ENCODE assay signal across 13 cellular contexts in the genomic region with DNA sequence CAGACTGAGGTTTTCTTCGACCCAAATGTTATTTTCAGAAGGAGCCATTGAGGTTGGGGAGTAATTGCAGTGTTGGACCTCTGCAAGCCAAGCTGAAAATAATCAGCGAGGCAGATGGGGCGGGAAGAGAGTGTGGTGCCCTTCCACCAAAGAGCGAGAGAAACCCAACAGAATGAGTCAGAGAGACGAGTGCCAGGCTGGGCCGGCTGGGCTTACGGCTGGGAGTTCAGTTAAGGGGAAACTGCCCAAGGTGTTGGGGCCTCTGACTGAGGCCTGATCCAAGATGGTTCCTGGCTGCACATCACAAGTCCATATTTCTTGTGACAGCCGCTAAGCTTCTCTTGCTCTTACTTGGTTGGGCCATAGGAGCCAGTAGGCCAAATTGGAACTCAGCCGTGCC. TPM values are rescaled to one million over a fixed set of nuclear protein-coding genes. Genes with fewer than 3 reads are reported as not detected.
DNase-seq lines count a peak whose midpoint lies in the region; ATAC-seq and TF ChIP-seq lines count a peak whose summit lies in the region.
"Had no signal": no experiment of that assay in that cellular context is flagged by ENCODE, and none has a peak within 500 bp of the region (broad histone marks: within the 10 kb centered on the region; RNA-seq: fewer than 3 reads in every experiment).

No MANE protein-coding gene starts in this region.

- H3K4me1 ChIP-seq in H9 (ENCODE audit: insufficient read depth, low read length) = peaks cover 5% of the 10 kb centered on the region

- peaks cover 8% of the 10 kb centered on the region for H3K23me2 ChIP-seq in H9 (ENCODE audit: insufficient read length, low read depth, low read length, poor library complexity, severe bottlenecking)

- no peaks in the 10 kb centered on the region for H3K9me3 Mint-ChIP-seq in chondrocyte (ENCODE audit: low read depth)
- no peaks in the 10 kb centered on the region for H3K9me3 Mint-ChIP-seq in osteocyte (ENCODE audit: unreplicated experiment)
- no peaks in the 10 kb centered on the region; a peak in 1 of 5 replicates for H3K9me3 Mint-ChIP-seq in H9
- H3K9me3 Mint-ChIP-seq in activated T-helper 2 cell treated with anti-CD3 and anti-CD28 coated beads, Interferon-gamma antibody, Interleukin-2, Interleukin-4, amounts not matched to agents 10 μg/mL and 5 μg/mL and 100 μg/mL, durations not matched to agents 14 hours and 24 hours and 36 hours = no peaks in the 10 kb centered on the region
- H3K9me3 Mint-ChIP-seq: activated T-helper 1 cell treated with anti-CD3 and anti-CD28 coated beads, Interleukin-12 subunit alpha, Interleukin-12 subunit beta, Interleukin-2, Interleukin-4 antibody, amounts not matched to agents 30 ng/mL and 10 ng/mL and 1 ng/mL, durations not matched to agents 14 hours and 24 hours and 36 hours had no signal

- H2BK20ac ChIP-seq in H9 (ENCODE audit: low read depth, low read length, poor library complexity, severe bottlenecking) = no peak overlapping the region

- peak overlapping the region; percentile 83 for H3K27ac Mint-ChIP-seq in chondrocyte (ENCODE audit: unreplicated experiment)
- H3K27ac Mint-ChIP-seq in osteocyte (ENCODE audit: unreplicated experiment) = peak overlapping the region; percentile 61
- H3K27ac Mint-ChIP-seq in H9 = 0 out of 7 replicates have a peak overlapping the region, but pooled peaks of 1 of the 3 experiments have one; percentile 41
- no peak overlapping the region for H3K27ac Mint-ChIP-seq in activated T-helper 2 cell treated with anti-CD3 and anti-CD28 coated beads, Interferon-gamma antibody, Interleukin-2, Interleukin-4, amounts not matched to agents 10 μg/mL and 5 μg/mL and 100 μg/mL, durations not matched to agents 14 hours and 24 hours and 36 hours
- H3K27ac Mint-ChIP-seq: activated T-helper 1 cell treated with anti-CD3 and anti-CD28 coated beads, Interleukin-12 subunit alpha, Interleukin-12 subunit beta, Interleukin-2, Interleukin-4 antibody, amounts not matched to agents 30 ng/mL and 10 ng/mL and 1 ng/mL, durations not matched to agents 14 hours and 24 hours and 36 hours had no signal

- no peaks in the 10 kb centered on the region for H3K79me1 ChIP-seq in H9 (ENCODE audit: insufficient read depth, low read depth, low read length, poor library complexity, severe bottlenecking)

- H2AFZ ChIP-seq in H9 (ENCODE audit: low read length) = no peak overlapping the region

- no peaks in the 10 kb centered on the region for H4K20me1 ChIP-seq in H9 (ENCODE audit: control insufficient read depth, insufficient read depth, insufficient read length)

- no peak overlapping the region for H2AK5ac ChIP-seq in H9 (ENCODE audit: insufficient read length, low read length)

- no peak overlapping the region for H4K91ac ChIP-seq in H9 (ENCODE audit: insufficient read length, low read depth, low read length)

- no peaks in the 10 kb centered on the region for H3K27me3 ChIP-seq in H9 (ENCODE audit: insufficient read depth, low read length)
- H3K27me3 ChIP-seq: ascending aorta, dorsolateral prefrontal cortex, SJSA1 had no signal

- WGBS in H9 (ENCODE audit: extremely low coverage, insufficient read length, low lambda C conversion rate) = no CpG with 5 or more reads among the region's 9 CpGs

- H3K27me3 Mint-ChIP-seq in chondrocyte (ENCODE audit: low read depth) (no peaks in the 10 kb centered on the region), osteocyte (ENCODE audit: unreplicated experiment) (no peaks in the 10 kb centered on the region), H9 (ENCODE audit: low read depth) (peaks cover 5% of the 10 kb centered on the region)
- H3K27me3 Mint-ChIP-seq in activated T-helper 2 cell treated with anti-CD3 and anti-CD28 coated beads, Interferon-gamma antibody, Interleukin-2, Interleukin-4, amounts not matched to agents 10 μg/mL and 5 μg/mL and 100 μg/mL, durations not matched to agents 14 hours and 24 hours and 36 hours (ENCODE audit: low read depth) = peaks cover under 1% of the 10 kb centered on the region

- H3K56ac ChIP-seq in H9 (ENCODE audit: insufficient read length, low read depth, low read length) = no peak overlapping the region

- no peak for ATAC-seq in GM21423 (IDR thresholded peaks at IDR 0.05; ENCODE audit: unreplicated experiment)
- ATAC-seq in HG03039 (IDR thresholded peaks at IDR 0.05; ENCODE audit: unreplicated experiment) = no peak

- H3K9me3 ChIP-seq in H9 (ENCODE audit: control insufficient read depth, low read depth, low read length) = no peaks in the 10 kb centered on the region
- H3K9me3 ChIP-seq: ascending aorta, SJSA1 had no signal

- no peak overlapping the region for H4K8ac ChIP-seq in H9 (replicated peaks; ENCODE audit: insufficient read length, low read depth, low read length)

- no peak overlapping the region for H3K9ac ChIP-seq in H9 (ENCODE audit: extremely low read depth, insufficient read length, low read length)

- no peak overlapping the region for H3K14ac ChIP-seq in H9 (ENCODE audit: insufficient read depth, low read length)

- TF ChIP-seq CTCF in chondrocyte (IDR thresholded peaks at IDR 0.05) (no peak), osteocyte (IDR thresholded peaks at IDR 0.05) (no peak), H9 (conservative IDR thresholded peaks at IDR 0.05) (no peak)

- no peak overlapping the region for H2BK120ac ChIP-seq in H9 (ENCODE audit: low read depth, low read length, poor library complexity, severe bottlenecking)

- no peak overlapping the region for H3K23ac ChIP-seq in H9 (ENCODE audit: insufficient read length, low read depth, low read length)

- H3K4me1 Mint-ChIP-seq in chondrocyte (ENCODE audit: low read depth) = peaks cover 73% of the 10 kb centered on the region
- H3K4me1 Mint-ChIP-seq in osteocyte (ENCODE audit: unreplicated experiment) = peaks cover 68% of the 10 kb centered on the region
- peaks cover 34 to 41% of the 10 kb centered on the region in 2 experiments for H3K4me1 Mint-ChIP-seq in H9
- peaks cover 18% of the 10 kb centered on the region for H3K4me1 Mint-ChIP-seq in activated T-helper 2 cell treated with anti-CD3 and anti-CD28 coated beads, Interferon-gamma antibody, Interleukin-2, Interleukin-4, amounts not matched to agents 10 μg/mL and 5 μg/mL and 100 μg/mL, durations not matched to agents 14 hours and 24 hours and 36 hours (ENCODE audit: low read depth)

- H3K18ac ChIP-seq in H9 (ENCODE audit: insufficient read length, low read depth, low read length) = no peak overlapping the region

- H2BK12ac ChIP-seq in H9 (ENCODE audit: insufficient read length, low read depth, low read length) = no peak overlapping the region

- H3K27ac ChIP-seq in H9 (ENCODE audit: insufficient read length, low read depth, low read length) = no peak overlapping the region
- H3K27ac ChIP-seq: ascending aorta, dorsolateral prefrontal cortex had no signal

- H3K36me3 Mint-ChIP-seq in chondrocyte (ENCODE audit: low read depth) (no peaks in the 10 kb centered on the region), osteocyte (ENCODE audit: unreplicated experiment) (no peaks in the 10 kb centered on the region), H9 (ENCODE audit: insufficient read depth in 1 of 3, low read depth in 3 of 3) (no peaks in the 10 kb centered on the region)
- no peaks in the 10 kb centered on the region for H3K36me3 Mint-ChIP-seq in activated T-helper 2 cell treated with anti-CD3 and anti-CD28 coated beads, Interferon-gamma antibody, Interleukin-2, Interleukin-4, amounts not matched to agents 10 μg/mL and 5 μg/mL and 100 μg/mL, durations not matched to agents 14 hours and 24 hours and 36 hours (ENCODE audit: low read depth)

- H2BK5ac ChIP-seq in H9 (ENCODE audit: insufficient read length, low read length) = no peak overlapping the region

- H3K4me3 Mint-ChIP-seq in chondrocyte (ENCODE audit: unreplicated experiment) (no peak overlapping the region), osteocyte (ENCODE audit: unreplicated experiment) (no peak overlapping the region), H9 (no peak overlapping the region; a peak in 1 of 5 replicates)
- H3K4me3 Mint-ChIP-seq in activated T-helper 2 cell treated with anti-CD3 and anti-CD28 coated beads, Interferon-gamma antibody, Interleukin-2, Interleukin-4, amounts not matched to agents 10 μg/mL and 5 μg/mL and 100 μg/mL, durations not matched to agents 14 hours and 24 hours and 36 hours (ENCODE audit: low read depth) = no peak overlapping the region
- H3K4me3 Mint-ChIP-seq: activated T-helper 1 cell treated with anti-CD3 and anti-CD28 coated beads, Interleukin-12 subunit alpha, Interleukin-12 subunit beta, Interleukin-2, Interleukin-4 antibody, amounts not matched to agents 30 ng/mL and 10 ng/mL and 1 ng/mL, durations not matched to agents 14 hours and 24 hours and 36 hours had no signal

- H3K4ac ChIP-seq in H9 (ENCODE audit: low read depth, low read length) = no peak overlapping the region

- no peaks in the 10 kb centered on the region for H3K79me2 ChIP-seq in H9 (ENCODE audit: insufficient read depth, low read length)

- no peak overlapping the region for H3K4me2 ChIP-seq in H9 (ENCODE audit: insufficient read depth, insufficient read length, low read length)

- H3T11ph ChIP-seq in H9 (ENCODE audit: low read length) = no peak overlapping the region

- H2BK15ac ChIP-seq in H9 (ENCODE audit: low read depth, low read length) = no peak overlapping the region

- intact Hi-C loops in activated T-helper 2 cell treated with anti-CD3 and anti-CD28 coated beads, Interferon-gamma antibody, Interleukin-2, Interleukin-4, amounts not matched to agents 10 μg/mL and 5 μg/mL and 100 μg/mL, durations not matched to agents 14 hours and 24 hours and 36 hours (cut with micrococcal nuclease) = no loop called here

- H4K5ac ChIP-seq in H9 (ENCODE audit: insufficient read length, low read depth, low read length) = no peak overlapping the region

- peak; percentile 51 for DNase-seq in EL
- peak; percentile 68 for DNase-seq in NCI-H2227 treated with DMSO at 0.1 percent for 48 hours (lab: John Stamatoyannopoulos, UW)
- DNase-seq in chondrocyte (ENCODE audit: low spot score) = no peak
- DNase-seq in osteocyte (ENCODE audit: extremely low spot score, unreplicated experiment) = no peak
- no peak for DNase-seq in H9
- DNase-seq in activated T-helper 2 cell treated with anti-CD3 and anti-CD28 coated beads, Interferon-gamma antibody, Interleukin-2, Interleukin-4, amounts not matched to agents 10 μg/mL and 5 μg/mL and 100 μg/mL, durations not matched to agents 14 hours and 24 hours and 36 hours (ENCODE audit: low spot score) = no peak
- DNase-seq: midbrain had no signal

RNA-seq across cellular contexts. Expression of gene CREB3L1, which starts 30.4 kb away (rescaled TPM):
- total RNA-seq in chondrocyte (83.1 to 192 TPM (median 190 TPM) in 3 replicates), osteocyte (77.0 and 78.6 TPM in 2 replicates), H9 (2021) (2.6 and 3.3 TPM in 2 replicates)
- total RNA-seq in activated T-helper 2 cell treated with anti-CD3 and anti-CD28 coated beads, Interferon-gamma antibody, Interleukin-2, Interleukin-4, amounts not matched to agents 10 μg/mL and 5 μg/mL and 100 μg/mL, durations not matched to agents 14 hours and 24 hours and 36 hours = not detected in 2 replicates

Comparison
In these comparisons a context has a peak if more than half of its experiments do, and no peak if none do; other contexts are left out.
1. DNase-seq: peak in EL (single experiment) and NCI-H2227 treated with DMSO at 0.1 percent for 48 hours (single experiment); none in chondrocyte (single experiment), osteocyte (single experiment), H9 (single experiment) and activated T-helper 2 cell treated with anti-CD3 and anti-CD28 coated beads, Interferon-gamma antibody, Interleukin-2, Interleukin-4, amounts not matched to agents 10 μg/mL and 5 μg/mL and 100 μg/mL, durations not matched to agents 14 hours and 24 hours and 36 hours (single experiment).
2. RNA of gene CREB3L1, which starts 30.4 kb away (total RNA-seq): 83.1 to 192 TPM in chondrocyte and 77.0 to 78.6 TPM in osteocyte; 2.6 to 3.3 TPM in H9 and not detected in activated T-helper 2 cell treated with anti-CD3 and anti-CD28 coated beads, Interferon-gamma antibody, Interleukin-2, Interleukin-4, amounts not matched to agents 10 μg/mL and 5 μg/mL and 100 μg/mL, durations not matched to agents 14 hours and 24 hours and 36 hours; every median in the first group is over 10 times any median in the second.